In genomic region chr1:235864965-235865525, GRCh38 we compare ENCODE assay signal across 9 cellular contexts. TPM values are rescaled to one million over a fixed set of nuclear protein-coding genes. Genes with fewer than 3 reads are reported as not detected.
DNase-seq lines count a peak whose midpoint lies in the region; ATAC-seq and TF ChIP-seq lines count a peak whose summit lies in the region.
"Had no signal": no experiment of that assay in that cellular context is flagged by ENCODE, and none has a peak within 500 bp of the region (broad histone marks: within the 10 kb centered on the region; RNA-seq: fewer than 3 reads in every experiment).

No MANE protein-coding gene starts in this region.

- H2AK5ac ChIP-seq in mesenchymal stem cell (ENCODE audit: low read length, severe bottlenecking) = no peak overlapping the region

- no peak for DNase-seq in activated T-cell treated with anti-CD3 and anti-CD28 coated beads, Interleukin-2, amount 50 U/mL, for 72 hours
- DNase-seq in activated T-cell treated with anti-CD3 and anti-CD28 coated beads, Interleukin-2, amount 50 U/mL, for 48 hours = no peak
- DNase-seq in activated naive CD8-positive, alpha-beta T cell treated with anti-CD3 and anti-CD28 coated beads for 36 hours = no peak
- peak; percentile 41 for DNase-seq in mesenchymal stem cell
- no peak for DNase-seq in type B pancreatic cell (ENCODE audit: extremely low spot score, unreplicated experiment)
- DNase-seq in SJCRH30 = no peak
- no peak for DNase-seq in putamen (ENCODE audit: low spot score)
- no peak for DNase-seq in SHP77 (lab: John Stamatoyannopoulos, UW)
- DNase-seq: brain microvascular endothelial cell had no signal

- H3K79me1 ChIP-seq in mesenchymal stem cell (replicated peaks; ENCODE audit: low read length, poor library complexity, severe bottlenecking) = peaks cover 14% of the 10 kb centered on the region

- H3K27ac ChIP-seq in mesenchymal stem cell (ENCODE audit: low read length, poor library complexity, severe bottlenecking) (no peak overlapping the region), SJCRH30 (no peak overlapping the region)
- H3K27ac ChIP-seq: brain microvascular endothelial cell had no signal

- peak overlapping the region in 1 of 2 experiments; percentile 61 for H3K18ac ChIP-seq in mesenchymal stem cell (ENCODE audit: low read depth in 1 of 2, low read length in 2 of 2)

- no peak overlapping the region for H3K4me2 ChIP-seq in mesenchymal stem cell (ENCODE audit: low read length, poor library complexity, severe bottlenecking)

- H3K27me3 ChIP-seq in mesenchymal stem cell (ENCODE audit: control insufficient read depth in 1 of 2, insufficient read depth in 1 of 2, low read length in 2 of 2) (no peaks in the 10 kb centered on the region), SJCRH30 (no peaks in the 10 kb centered on the region)
- H3K27me3 ChIP-seq: brain microvascular endothelial cell had no signal

- no peak overlapping the region for H4K8ac ChIP-seq in mesenchymal stem cell (ENCODE audit: low read length)

- H3K4me3 ChIP-seq in mesenchymal stem cell (ENCODE audit: insufficient read depth in 1 of 2, low read depth in 1 of 2, low read length in 2 of 2) (peak overlapping the region in 1 of 2 experiments; percentile 85), SJCRH30 (no peak overlapping the region)

- H3K36me3 ChIP-seq in mesenchymal stem cell (ENCODE audit: control insufficient read depth in 1 of 2, insufficient read depth in 2 of 2, low read depth in 1 of 2, low read length in 2 of 2) (no peaks in the 10 kb centered on the region), SJCRH30 (no peaks in the 10 kb centered on the region)
- H3K36me3 ChIP-seq: brain microvascular endothelial cell had no signal

- no peak for ATAC-seq in activated T-cell treated with anti-CD3 and anti-CD28 coated beads, Interleukin-2, amount 50 U/mL, for 72 hours (replicated peaks in 1 of 2)

- no peaks in the 10 kb centered on the region for H3K27me3 Mint-ChIP-seq in activated T-cell treated with anti-CD3 and anti-CD28 coated beads, Interleukin-2, amount 50 U/mL, for 72 hours (ENCODE audit: low read depth)
- H3K27me3 Mint-ChIP-seq in activated naive CD8-positive, alpha-beta T cell treated with anti-CD3 and anti-CD28 coated beads for 36 hours = no peaks in the 10 kb centered on the region
- H3K27me3 Mint-ChIP-seq in type B pancreatic cell = peaks cover 15% of the 10 kb centered on the region

- H2BK12ac ChIP-seq in mesenchymal stem cell (ENCODE audit: low read length in 2 of 2) = peak overlapping the region in 1 of 2 experiments; percentile 29

- no peak overlapping the region for H3K4ac ChIP-seq in mesenchymal stem cell (ENCODE audit: low read depth in 1 of 2, low read length in 2 of 2)

- H2BK5ac ChIP-seq in mesenchymal stem cell (ENCODE audit: low read depth, low read length, poor library complexity, severe bottlenecking) = no peak overlapping the region

- H3K14ac ChIP-seq in mesenchymal stem cell (ENCODE audit: low read length in 2 of 2) = no peak overlapping the region

- H3K9me3 Mint-ChIP-seq in activated T-cell treated with anti-CD3 and anti-CD28 coated beads, Interleukin-2, amount 50 U/mL, for 72 hours = no peaks in the 10 kb centered on the region
- H3K9me3 Mint-ChIP-seq in activated naive CD8-positive, alpha-beta T cell treated with anti-CD3 and anti-CD28 coated beads for 36 hours = no peaks in the 10 kb centered on the region
- no peaks in the 10 kb centered on the region for H3K9me3 Mint-ChIP-seq in type B pancreatic cell

- H3K9ac ChIP-seq in mesenchymal stem cell (ENCODE audit: low read length) = peak overlapping the region; percentile 91

- H2BK120ac ChIP-seq in mesenchymal stem cell (ENCODE audit: low read depth, low read length) = no peak overlapping the region

- no peak for TF ChIP-seq CTCF in type B pancreatic cell (conservative IDR thresholded peaks at IDR 0.05)

- H2AFZ ChIP-seq in mesenchymal stem cell (ENCODE audit: low read depth, low read length) = no peak overlapping the region

- no peak overlapping the region for H3K23ac ChIP-seq in mesenchymal stem cell (ENCODE audit: low read length in 2 of 2)

- H3K4me1 ChIP-seq in mesenchymal stem cell (ENCODE audit: control insufficient read depth, insufficient read depth, low read depth, low read length) = peaks cover 2% of the 10 kb centered on the region
- H3K4me1 ChIP-seq in SJCRH30 = 0 out of 2 replicates have a peak, but pooled peaks cover 2% of the 10 kb centered on the region

- no peak overlapping the region for H2BK15ac ChIP-seq in mesenchymal stem cell (ENCODE audit: low read depth, poor library complexity, severe bottlenecking)

- H4K91ac ChIP-seq in mesenchymal stem cell (ENCODE audit: low read length) = no peak overlapping the region

- H3K4me3 Mint-ChIP-seq in activated T-cell treated with anti-CD3 and anti-CD28 coated beads, Interleukin-2, amount 50 U/mL, for 72 hours = peak overlapping the region; percentile 91 to 99
- H3K4me3 Mint-ChIP-seq in activated naive CD8-positive, alpha-beta T cell treated with anti-CD3 and anti-CD28 coated beads for 36 hours = peak overlapping the region; percentile 97
- H3K4me3 Mint-ChIP-seq in type B pancreatic cell = peak overlapping the region; percentile 71

- H3K4me1 Mint-ChIP-seq in activated T-cell treated with anti-CD3 and anti-CD28 coated beads, Interleukin-2, amount 50 U/mL, for 72 hours (ENCODE audit: low read depth) = peaks cover 15% of the 10 kb centered on the region
- H3K4me1 Mint-ChIP-seq in activated naive CD8-positive, alpha-beta T cell treated with anti-CD3 and anti-CD28 coated beads for 36 hours = peaks cover 42% of the 10 kb centered on the region
- H3K4me1 Mint-ChIP-seq in type B pancreatic cell (ENCODE audit: unreplicated experiment) = peaks cover 11% of the 10 kb centered on the region

- no peaks in the 10 kb centered on the region for H3K9me3 ChIP-seq in mesenchymal stem cell (ENCODE audit: control insufficient read depth, low read length)
- H3K9me3 ChIP-seq in SJCRH30 (replicated peaks) = no peaks in the 10 kb centered on the region

- peaks cover 0 to 1% of the 10 kb centered on the region in 2 donors for H3K36me3 Mint-ChIP-seq in activated T-cell treated with anti-CD3 and anti-CD28 coated beads, Interleukin-2, amount 50 U/mL, for 72 hours (ENCODE audit: insufficient read depth in 2 of 2)
- H3K36me3 Mint-ChIP-seq in activated naive CD8-positive, alpha-beta T cell treated with anti-CD3 and anti-CD28 coated beads for 36 hours = peaks cover 46% of the 10 kb centered on the region
- H3K36me3 Mint-ChIP-seq in type B pancreatic cell = no peaks in the 10 kb centered on the region

- WGBS in mesenchymal stem cell = 0% methylated on average over 1 of the region's 3 CpGs

- peak overlapping the region; percentile 6 for H3K27ac Mint-ChIP-seq in activated T-cell treated with anti-CD3 and anti-CD28 coated beads, Interleukin-2, amount 50 U/mL, for 72 hours
- H3K27ac Mint-ChIP-seq in activated naive CD8-positive, alpha-beta T cell treated with anti-CD3 and anti-CD28 coated beads for 36 hours = peak overlapping the region; percentile 73
- no peak overlapping the region for H3K27ac Mint-ChIP-seq in type B pancreatic cell

RNA-seq across cellular contexts. Expression of gene LYST, which starts 1.7 kb away (rescaled TPM):
- total RNA-seq in activated T-cell treated with anti-CD3 and anti-CD28 coated beads, Interleukin-2, amount 50 U/mL, for 72 hours = 10 to 100 TPM; 43.9 to 50.7 TPM
- 10 to 100 TPM; 63.8 to 76.2 TPM for total RNA-seq in activated naive CD8-positive, alpha-beta T cell treated with anti-CD3 and anti-CD28 coated beads for 36 hours
- polyA plus RNA-seq in mesenchymal stem cell (2013, experiment 1 of 2) = 4.3 TPM
- 5.7 TPM for polyA plus RNA-seq in mesenchymal stem cell (2013, experiment 2 of 2)
- 9.1 and 9.7 TPM in 2 replicates for total RNA-seq in type B pancreatic cell (ENCODE audit: low replicate concordance)
- 2.3 and 2.9 TPM in 2 replicates for total RNA-seq in SJCRH30 (2014; rRNA removed; shearing (Covaris generic))
